18 cellular contexts compared by ENCODE assay signal in the genomic region with DNA sequence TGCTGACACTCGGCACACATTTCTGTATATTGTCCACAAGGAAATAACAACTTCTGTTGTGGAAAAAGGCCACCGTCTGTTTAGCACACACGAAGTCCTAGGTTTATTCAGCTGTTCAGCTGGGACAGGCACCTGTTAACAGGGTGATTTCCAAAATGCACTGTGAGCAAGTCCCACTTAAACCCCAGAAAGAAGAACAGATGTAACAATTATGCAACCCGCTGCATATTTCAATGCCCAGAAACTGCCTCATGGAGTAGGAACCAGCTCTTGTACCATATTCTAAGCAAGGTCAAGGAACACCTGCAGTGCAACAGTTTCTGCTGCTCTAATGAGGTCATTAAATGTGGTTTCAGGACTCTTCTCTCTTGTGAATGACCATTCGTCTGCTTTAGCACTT.
A peak's percentile ranks its signal among the peaks of the same experiment; 100 is the strongest.
DNase-seq lines count a peak whose midpoint lies in the region; TF ChIP-seq lines count a peak whose summit lies in the region.
"Had no signal": no experiment of that assay in that cellular context is flagged by ENCODE, and none has a peak within 500 bp of the region (broad histone marks: within the 10 kb centered on the region; RNA-seq: fewer than 3 reads in every experiment).

No MANE protein-coding gene starts in this region.

- H3K4me1 ChIP-seq in OCI-LY3 (ENCODE audit: low read length), result peaks cover 44% of the 10 kb centered on the region

- peaks cover 6% of the 10 kb centered on the region for H3K36me3 ChIP-seq in OCI-LY3 (replicated peaks; ENCODE audit: low read depth, low read length)
- H3K36me3 ChIP-seq: BLaER1 had no signal

- H2AFZ ChIP-seq in OCI-LY3 (ENCODE audit: low read depth, low read length), result no peak overlapping the region
- H2AFZ ChIP-seq: GM23338 had no signal

- H3K9me3 ChIP-seq in OCI-LY3 (ENCODE audit: insufficient read depth, low read length), result peaks cover 6% of the 10 kb centered on the region

- H3K9ac ChIP-seq in OCI-LY3 (ENCODE audit: low read length), result peak overlapping the region; percentile 51; the same call in 1 of the 2 replicates
- H3K9ac ChIP-seq: BLaER1 had no signal

- H3K4me2 ChIP-seq in OCI-LY3 (ENCODE audit: low read length), result peak overlapping the region; percentile 68
- H3K4me2 ChIP-seq: BLaER1, GM23338 had no signal

- DNase-seq in NCI-H146 (lab: John Stamatoyannopoulos, UW) (peak; percentile 20), NCI-H146 treated with DMSO at 0.1 percent for 48 hours (lab: John Stamatoyannopoulos, UW; ENCODE audit: unreplicated experiment) (no peak), LHCN-M2 (ENCODE audit: low read depth) (peak; percentile 69), retina (peak; percentile 22), NCI-H526 treated with DMSO at 0.1 percent for 48 hours (lab: John Stamatoyannopoulos, UW) (no peak), NCI-H1436 (lab: John Stamatoyannopoulos, UW) (no peak), GF-D8 (lab: John Stamatoyannopoulos, UW) (no peak)
- DNase-seq: 8988T; AML-193; Calu3; CD8-positive, alpha-beta memory T cell; DMS153; DMS79 treated with DMSO at 0.1 percent for 48 hours; GDM1; H7 had no signal

- H3K27ac ChIP-seq in OCI-LY3 (ENCODE audit: low read length), result peak overlapping the region; percentile 93
- H3K27ac ChIP-seq: BLaER1 had no signal

- 0 out of 2 replicates have a peak overlapping the region, but pooled peaks have one; percentile 12 for H3K4me3 ChIP-seq in OCI-LY3 (ENCODE audit: low read length)
- H3K4me3 ChIP-seq: BLaER1, GM23338 had no signal

- H3K27me3 ChIP-seq in OCI-LY3 (ENCODE audit: low read depth, low read length), result no peaks in the 10 kb centered on the region

- H4K20me1 ChIP-seq in OCI-LY3 (ENCODE audit: insufficient read depth, low read length), result no peaks in the 10 kb centered on the region
- H4K20me1 ChIP-seq: BLaER1 had no signal

- no peak for TF ChIP-seq CTCF in OCI-LY3 (IDR thresholded peaks at IDR 0.05; ENCODE audit: low read depth, low read length)

- H3K79me2 ChIP-seq in OCI-LY3 (ENCODE audit: low read length), result no peaks in the 10 kb centered on the region

Comparison
In these comparisons a context has a peak if more than half of its experiments do, and no peak if none do; other contexts are left out.
1. DNase-seq: peak in NCI-H146 (single experiment), LHCN-M2 (single experiment) and retina (single experiment); none in NCI-H146 treated with DMSO at 0.1 percent for 48 hours (single experiment), NCI-H526 treated with DMSO at 0.1 percent for 48 hours (single experiment), NCI-H1436 (single experiment) and GF-D8 (single experiment).